ENCODE assay signal across 8 cellular contexts in the genomic region with DNA sequence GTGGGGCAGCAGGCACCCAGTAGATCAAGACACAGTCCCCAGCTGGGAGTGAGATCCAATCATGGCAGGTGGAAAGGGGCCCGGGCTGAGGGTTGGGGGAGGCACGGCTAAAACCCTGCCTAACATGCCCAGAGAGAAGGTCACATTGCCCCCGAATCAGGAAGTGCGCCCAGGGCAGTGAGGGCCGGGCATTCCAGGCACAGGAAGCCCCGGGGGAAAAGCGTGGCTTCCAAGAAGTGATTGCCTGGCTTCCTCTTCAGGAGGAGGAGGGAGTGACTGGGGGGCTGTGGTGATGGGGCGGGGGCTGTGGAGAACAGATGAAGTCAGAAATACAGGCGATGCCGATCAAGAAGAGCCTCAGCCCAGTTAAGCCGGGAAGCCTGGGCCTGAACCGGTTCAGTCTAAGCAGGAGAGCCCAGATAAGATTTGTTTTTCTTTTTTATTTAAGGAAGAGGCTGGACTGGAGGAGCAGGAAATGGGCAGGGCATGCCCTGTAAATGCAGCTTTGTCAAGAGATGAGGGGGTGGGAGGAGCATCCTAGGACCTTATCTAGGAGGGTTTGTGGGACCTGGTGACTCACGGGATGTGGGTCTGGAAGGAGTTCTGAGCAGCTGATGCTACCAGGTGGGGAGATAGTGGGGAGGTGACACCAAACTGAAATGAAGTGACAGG.
DNase-seq lines count a peak whose midpoint lies in the region; ATAC-seq and TF ChIP-seq lines count a peak whose summit lies in the region.

No MANE protein-coding gene starts in this region.

- POLR2A ChIA-PET in PC-9 (lab: Charles Lee; ENCODE audit: unreplicated experiment), result no interaction called here

- ATAC-seq in activated T-helper 17 cell treated with anti-CD3 and anti-CD28 coated beads, Interleukin-2, amount 50 U/mL, for 72 hours (replicated peaks), result peak; percentile 97
- ATAC-seq in GM18520 (IDR thresholded peaks at IDR 0.05; ENCODE audit: unreplicated experiment) (no peak), GM19324 (IDR thresholded peaks at IDR 0.05; ENCODE audit: low FRiP score, unreplicated experiment) (no peak)

- WGBS in sigmoid colon, 2 donors, result 25 to 33% methylated on average over 13 of the region's 13 CpGs

- H3K79me2 ChIP-seq in PC-9 (ENCODE audit: low read depth), result no peaks in the 10 kb centered on the region

- peak overlapping the region; percentile 96 for H3K27ac Mint-ChIP-seq in activated T-helper 17 cell treated with anti-CD3 and anti-CD28 coated beads, Interleukin-2, amount 50 U/mL, for 72 hours

- intact Hi-C loops in PC-9 (cut with micrococcal nuclease; ENCODE audit: unreplicated experiment) (no loop called here), sigmoid colon (cut with DNase I) (no loop called here)

- no peak for TF ChIP-seq POLR2A in sigmoid colon (IDR thresholded peaks at IDR 0.05)

- H3K9me2 ChIP-seq in PC-9 (ENCODE audit: insufficient read depth), result no peaks in the 10 kb centered on the region

- H3F3A ChIP-seq in PC-9 (ENCODE audit: insufficient read depth, low read depth), result peaks cover 8% of the 10 kb centered on the region; the same call in 1 of the 2 replicates

- TF ChIP-seq EP300 in sigmoid colon (IDR thresholded peaks at IDR 0.05), result peak in 1 of 4 donors; percentile 77

- DNase-seq in GM20000 (ENCODE audit: low spot score), result peak; percentile 35
- peak; percentile 58 to 74 for DNase-seq in PC-9
- DNase-seq in glomerular visceral epithelial cell (ENCODE audit: extremely low spot score), result peak; percentile 86
- peak; percentile 79 for DNase-seq in sigmoid colon
- DNase-seq in middle frontal gyrus (ENCODE audit: extremely low spot score, low spot score), result no peak

- peak overlapping the region; percentile 74 for H2AFZ ChIP-seq in PC-9

- H3K9me3 ChIP-seq in PC-9 (ENCODE audit: insufficient read depth, low read depth) (peaks cover 17% of the 10 kb centered on the region; the same call in 1 of the 2 replicates), sigmoid colon (peaks cover 5 to 14% (median 10%) of the 10 kb centered on the region in 4 donors)

- H3K4me3 ChIP-seq in PC-9 (no peak overlapping the region), sigmoid colon (no peak overlapping the region)

- H3K27ac ChIP-seq in PC-9 (no peak overlapping the region), sigmoid colon (peak overlapping the region; percentile 56 to 74 (median 63))

- H3K4me2 ChIP-seq in PC-9, result peak overlapping the region; percentile 63

- H3K27me3 Mint-ChIP-seq in activated T-helper 17 cell treated with anti-CD3 and anti-CD28 coated beads, Interleukin-2, amount 50 U/mL, for 72 hours, result no peaks in the 10 kb centered on the region

- H3K27me3 ChIP-seq in PC-9 (ENCODE audit: insufficient read depth, low read depth) (no peaks in the 10 kb centered on the region), sigmoid colon (no peaks in the 10 kb centered on the region)

- peak overlapping the region; percentile 82 for H3K4me3 Mint-ChIP-seq in activated T-helper 17 cell treated with anti-CD3 and anti-CD28 coated beads, Interleukin-2, amount 50 U/mL, for 72 hours

- CTCF ChIA-PET in PC-9 (lab: Charles Lee), result no interaction called here

- TF ChIP-seq CTCF in GM20000 (IDR thresholded peaks at IDR 0.05; ENCODE audit: extremely low read depth, missing control alignments), result no peak
- no peak for TF ChIP-seq CTCF in PC-9 (conservative IDR thresholded peaks at IDR 0.05)
- TF ChIP-seq CTCF in sigmoid colon (IDR thresholded peaks at IDR 0.05), result no peak

- H3K4me1 Mint-ChIP-seq in activated T-helper 17 cell treated with anti-CD3 and anti-CD28 coated beads, Interleukin-2, amount 50 U/mL, for 72 hours, result peaks cover 29% of the 10 kb centered on the region

- no peaks in the 10 kb centered on the region for H3K36me3 ChIP-seq in PC-9 (ENCODE audit: low read depth)
- H3K36me3 ChIP-seq in sigmoid colon, result no peaks in the 10 kb centered on the region

- no peaks in the 10 kb centered on the region for H4K20me1 ChIP-seq in PC-9 (ENCODE audit: insufficient read depth)

- TSS peak; percentile 47 for BruUV-seq in PC-9 (replicated peaks; lab: Mats Ljungman, UMichigan)

- peaks cover 25% of the 10 kb centered on the region for H3K9me3 Mint-ChIP-seq in activated T-helper 17 cell treated with anti-CD3 and anti-CD28 coated beads, Interleukin-2, amount 50 U/mL, for 72 hours

- H3K36me3 Mint-ChIP-seq in activated T-helper 17 cell treated with anti-CD3 and anti-CD28 coated beads, Interleukin-2, amount 50 U/mL, for 72 hours (ENCODE audit: low read depth), result no peaks in the 10 kb centered on the region

- H3K4me1 ChIP-seq in PC-9 (replicated peaks; ENCODE audit: insufficient read depth) (peaks cover 11% of the 10 kb centered on the region; the same call in 1 of the 2 replicates), sigmoid colon (peaks cover 0 to 8% (median 0%) of the 10 kb centered on the region in 4 donors)
